Comparison of ENCODE assay signal across 8 cellular contexts in genomic region chr6:45709834-45710233, GRCh38.
DNase-seq lines count a peak whose midpoint lies in the region; ATAC-seq and TF ChIP-seq lines count a peak whose summit lies in the region.

No MANE protein-coding gene starts in this region.

- H2BK15ac ChIP-seq in mesendoderm (replicated peaks; ENCODE audit: low read depth) = no peak overlapping the region

- in situ Hi-C loops in mammary epithelial cell (cut with MboI; ENCODE audit: low sequenced_read_pairs in 2 of 2) = loop anchor here (5.0 to 25.0 kb wide), 4 partner anchors 285 to 1055 kb away; no protein-coding TSS in a partner anchor

- TF ChIP-seq CTCF in mammary epithelial cell (conservative IDR thresholded peaks at IDR 0.05 in 1 of 2, IDR thresholded peaks at IDR 0.05 in 1 of 2; ENCODE audit: extremely low read depth in 1 of 2, insufficient read depth in 1 of 2, low read depth in 1 of 2, low read length in 2 of 2) = no peak

- H3K9ac ChIP-seq in mesendoderm (ENCODE audit: low read length) (no peak overlapping the region), mammary epithelial cell (ENCODE audit: insufficient read depth, low read length) (no peak overlapping the region)

- no peak overlapping the region for H2AK5ac ChIP-seq in mesendoderm (ENCODE audit: low read length)

- H3K79me2 ChIP-seq in mesendoderm (ENCODE audit: control insufficient read depth, insufficient read depth, low read length) (no peaks in the 10 kb centered on the region), mammary epithelial cell (ENCODE audit: insufficient read depth, low read length) (no peaks in the 10 kb centered on the region)

- no peaks in the 10 kb centered on the region for H3K27me3 ChIP-seq in mesendoderm (ENCODE audit: insufficient read depth, low read length, poor library complexity)
- H3K27me3 ChIP-seq in mammary epithelial cell (ENCODE audit: insufficient read depth, low read length) = no peaks in the 10 kb centered on the region

- no peak overlapping the region for H3K56ac ChIP-seq in mesendoderm (ENCODE audit: low read length)

- CTCF ChIA-PET in mammary epithelial cell (lab: Charles Lee; ENCODE audit: low non-redundant PET) = no interaction called here

- no peak overlapping the region for H3K18ac ChIP-seq in mesendoderm (ENCODE audit: low read length)

- WGBS in mesendoderm (ENCODE audit: extremely low coverage, insufficient coverage, low lambda C conversion rate) = no CpG with 5 or more reads among the region's 7 CpGs
- 99% methylated on average over 6 of the region's 7 CpGs for WGBS in mammary epithelial cell (ENCODE audit: low coverage, missing lambda C conversion rate)

- no peak overlapping the region for H2BK5ac ChIP-seq in mesendoderm (ENCODE audit: low read length)

- DNase-seq in activated naive CD4-positive, alpha-beta T cell treated with anti-CD3 and anti-CD28 coated beads, Interleukin-2, amount 50 U/mL, for 16 hours = peak; percentile 26
- no peak for DNase-seq in stimulated activated CD8-positive, alpha-beta memory T cell treated with anti-CD3 and anti-CD28 coated beads, Interleukin-4, amount 100 ng/mL, for 48 hours
- no peak for DNase-seq in NCI-H1694 treated with DMSO at 0.1 percent for 48 hours (lab: John Stamatoyannopoulos, UW)
- no peak for DNase-seq in mesendoderm
- no peak for DNase-seq in mammary epithelial cell

- no peak overlapping the region for H3K4me2 ChIP-seq in mesendoderm (ENCODE audit: low read length)
- no peak overlapping the region for H3K4me2 ChIP-seq in mammary epithelial cell (ENCODE audit: insufficient read depth, low read depth, low read length)

- intact Hi-C loops in mammary epithelial cell (cut with micrococcal nuclease) = loop anchor here (5.0 kb wide), 3 partner anchors 153 to 1233 kb away; no protein-coding TSS in a partner anchor

- no peaks in the 10 kb centered on the region for H3K9me3 ChIP-seq in mammary epithelial cell (replicated peaks; ENCODE audit: insufficient read depth, low read length)

- H3K36me3 ChIP-seq in mesendoderm (ENCODE audit: control insufficient read depth, insufficient read depth, low read length) (no peaks in the 10 kb centered on the region), mammary epithelial cell (ENCODE audit: insufficient read depth, low read length) (no peaks in the 10 kb centered on the region)

- H3K4me3 ChIP-seq in mesendoderm (ENCODE audit: low read length) (no peak overlapping the region), mammary epithelial cell (replicated peaks in 1 of 3; ENCODE audit: insufficient read depth in 1 of 3, low read depth in 2 of 3, low read length in 3 of 3) (no peak overlapping the region)

- peak; percentile 73 for ATAC-seq in GM18511 (IDR thresholded peaks at IDR 0.05; ENCODE audit: unreplicated experiment)
- ATAC-seq in GM21423 (IDR thresholded peaks at IDR 0.05; ENCODE audit: unreplicated experiment) = peak; percentile 50
- ATAC-seq in HG03378 (IDR thresholded peaks at IDR 0.05; ENCODE audit: unreplicated experiment) = peak; percentile 75

- H3K23ac ChIP-seq in mesendoderm (ENCODE audit: low read length) = no peak overlapping the region

- H4K5ac ChIP-seq in mesendoderm (ENCODE audit: low read length) = no peak overlapping the region

- no peak overlapping the region for H2BK120ac ChIP-seq in mesendoderm (ENCODE audit: low read depth, low read length)

- no TSS peak for BruUV-seq in mammary epithelial cell (replicated peaks; lab: Mats Ljungman, UMichigan)

- no peak overlapping the region for H4K8ac ChIP-seq in mesendoderm (ENCODE audit: low read depth, low read length)

- no peak overlapping the region for H2AFZ ChIP-seq in mammary epithelial cell (ENCODE audit: low read depth, low read length)

- H4K20me1 ChIP-seq in mammary epithelial cell (ENCODE audit: insufficient read depth, low read length) = no peaks in the 10 kb centered on the region

- H3K4me1 ChIP-seq in mesendoderm (ENCODE audit: control insufficient read depth, low read depth, low read length) (peaks cover 3% of the 10 kb centered on the region), mammary epithelial cell (ENCODE audit: insufficient read depth, low read length) (no peaks in the 10 kb centered on the region)

- no peaks in the 10 kb centered on the region for H3K79me1 ChIP-seq in mesendoderm (ENCODE audit: low read length)

- H3K4ac ChIP-seq in mesendoderm (ENCODE audit: low read depth, low read length) = no peak overlapping the region

- dilution Hi-C loops in mammary epithelial cell (cut with HindIII; ENCODE audit: low sequenced_read_pairs) = loop anchor here (10.0 kb wide), 2 partner anchors 65 to 105 kb away; no protein-coding TSS in a partner anchor

- H3K27ac ChIP-seq in mesendoderm (ENCODE audit: low read depth, low read length) (no peak overlapping the region), mammary epithelial cell (ENCODE audit: insufficient read depth, low read depth, low read length) (no peak overlapping the region)
